ENCODE assay signal across 7 cellular contexts in genomic region chrX:5876984-5877655, GRCh38.
DNase-seq lines count a peak whose midpoint lies in the region; ATAC-seq, FAIRE-seq and TF ChIP-seq lines count a peak whose summit lies in the region.

No MANE protein-coding gene starts in this region.

- peak in 3 of 4 donors; percentile 65 to 74 (median 67) for ATAC-seq in pancreas
- no peak for ATAC-seq in omental fat pad (ENCODE audit: low FRiP score)

- H3K27me3 ChIP-seq in dorsolateral prefrontal cortex = peaks cover 0 to 41% (median 6%) of the 10 kb centered on the region in 45 donors
- H3K27me3 ChIP-seq in pancreas = no peaks in the 10 kb centered on the region
- H3K27me3 ChIP-seq in Peyer's patch = no peaks in the 10 kb centered on the region

- H3K36me3 ChIP-seq in pancreas = no peaks in the 10 kb centered on the region
- H3K36me3 ChIP-seq in Peyer's patch = no peaks in the 10 kb centered on the region

- intact Hi-C loops in dorsolateral prefrontal cortex (cut with DNase I) = no loop called here
- intact Hi-C loops in pancreas (cut with DNase I) = no loop called here

- H3K9me3 ChIP-seq in pancreas = no peaks in the 10 kb centered on the region
- H3K9me3 ChIP-seq in Peyer's patch = no peaks in the 10 kb centered on the region

- WGBS in pancreas, 2 donors = 13 to 19% methylated on average over 13 of the region's 13 CpGs

- TF ChIP-seq CTCF in GM12873 (IDR thresholded peaks at IDR 0.05; ENCODE audit: insufficient read depth, low read depth, low read length, missing control alignments) = peak; percentile 62
- TF ChIP-seq CTCF in dorsolateral prefrontal cortex (IDR thresholded peaks at IDR 0.05 in 54 of 56, conservative IDR thresholded peaks at IDR 0.05 in 2 of 56; ENCODE audit: low read depth in 1 of 56, partially characterized antibody in 56 of 56) = peak in 54 of 56 donors; percentile 14 to 68 (median 50)
- TF ChIP-seq CTCF in pancreas (IDR thresholded peaks at IDR 0.05) = peak; percentile 10 to 38 (median 22)
- TF ChIP-seq CTCF in Peyer's patch (IDR thresholded peaks at IDR 0.05) = peak in 2 of 6 experiments; percentile 12 to 31
- no peak for TF ChIP-seq CTCF in omental fat pad (IDR thresholded peaks at IDR 0.05)

- H3K4me1 ChIP-seq in pancreas = no peaks in the 10 kb centered on the region
- H3K4me1 ChIP-seq in Peyer's patch = no peaks in the 10 kb centered on the region

- H3K4me3 ChIP-seq in dorsolateral prefrontal cortex (no peak overlapping the region), pancreas (no peak overlapping the region), Peyer's patch (no peak overlapping the region)

- peak; percentile 0 for DNase-seq in M059J (ENCODE audit: low read depth)
- DNase-seq in dorsolateral prefrontal cortex = no peak
- peak in 2 of 6 donors; percentile 2 to 20 for DNase-seq in pancreas
- no peak for DNase-seq in Peyer's patch
- no peak for DNase-seq in omental fat pad (ENCODE audit: low spot score)
- DNase-seq in NCI-H774 (lab: John Stamatoyannopoulos, UW) = no peak

- no peak for TF ChIP-seq POLR2A in Peyer's patch (IDR thresholded peaks at IDR 0.05)

- no peak for FAIRE-seq in pancreas (lab: Jason Lieb, UNC)

- H3K27ac ChIP-seq in dorsolateral prefrontal cortex (no peak overlapping the region), pancreas (no peak overlapping the region), Peyer's patch (no peak overlapping the region)

Comparison
In these comparisons a context has a peak if more than half of its experiments do, and no peak if none do; other contexts are left out.
1. CTCF ChIP-seq: peak in GM12873 (single experiment), dorsolateral prefrontal cortex (54 of 56) and pancreas (4 of 4); none in omental fat pad (0 of 3).